Comparison of ENCODE assay signal across 18 cellular contexts in the genomic region with DNA sequence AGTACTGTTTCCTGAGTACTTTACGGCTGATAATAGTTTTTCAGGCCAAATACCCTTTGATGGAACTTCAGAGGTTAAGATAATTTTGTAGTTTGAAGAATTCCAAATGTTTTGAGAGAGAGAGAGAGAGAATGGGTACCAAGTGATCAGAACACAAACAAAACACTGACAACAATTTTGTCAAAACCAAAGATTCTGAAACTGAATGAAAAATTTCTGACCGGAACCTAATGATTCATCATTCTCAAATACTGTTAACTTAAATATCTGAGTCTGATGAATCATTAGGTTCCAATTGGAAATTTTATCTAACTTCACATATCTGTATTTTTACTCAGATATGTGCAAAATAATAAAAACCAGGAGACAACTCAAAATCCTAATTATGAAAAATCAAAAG.
"Had no signal": no experiment of that assay in that cellular context is flagged by ENCODE, and none has a peak within 500 bp of the region (broad histone marks: within the 10 kb centered on the region; RNA-seq: fewer than 3 reads in every experiment).

No MANE protein-coding gene starts in this region.

- DNase-seq: activated CD4-positive, alpha-beta memory T cell treated with anti-CD3 and anti-CD28 coated beads for 36 hours; activated CD4-positive, alpha-beta T cell treated with anti-CD3 and anti-CD28 coated beads for 36 hours; activated CD8-positive, alpha-beta memory T cell treated with anti-CD3 and anti-CD28 coated beads, Interleukin-2, amount 10 ng/mL, durations not matched to agents 7 days and 5 days; activated effector memory CD4-positive, alpha-beta T cell treated with anti-CD3 and anti-CD28 coated beads, Interleukin-2, amount 50 U/mL, for 16 hours; activated naive CD8-positive, alpha-beta T cell treated with anti-CD3 and anti-CD28 coated beads, Interleukin-2, amount 10 ng/mL, durations not matched to agents 7 days and 5 days; activated T-cell treated with anti-CD3 and anti-CD28 coated beads, Interleukin-2, amount 50 U/mL, for 24 hours; anterior cingulate cortex; islet precursor cell; mammary epithelial cell; naive B cell; stimulated activated CD4-positive, alpha-beta T cell treated with anti-CD3 and anti-CD28 coated beads, Interleukin-12 subunit alpha, Interleukin-12 subunit beta, amount 100 ng/mL, for 4 hours; stimulated activated CD4-positive, alpha-beta T cell treated with anti-CD3 and anti-CD28 coated beads, Interleukin-2, amount 100 ng/mL, for 24 hours; stomach; T-helper 17 cell; testis; upper lobe of left lung had no signal

- H3K4me2 ChIP-seq: neural progenitor cell had no signal

- H3K4me1 ChIP-seq: parathyroid adenoma had no signal

- H2AFZ ChIP-seq: neural progenitor cell, parathyroid adenoma had no signal

- ATAC-seq: activated CD4-positive, alpha-beta T cell treated with anti-CD3 and anti-CD28 coated beads for 36 hours; activated CD8-positive, alpha-beta memory T cell treated with anti-CD3 and anti-CD28 coated beads, Interleukin-2, amount 10 ng/mL, durations not matched to agents 7 days and 5 days; T-helper 17 cell had no signal

- H3K9me3 ChIP-seq: stomach, testis, upper lobe of left lung had no signal

- H3K9ac ChIP-seq: neural progenitor cell, parathyroid adenoma had no signal

- H3K36me3 ChIP-seq: neural progenitor cell had no signal

- H3K27me3 ChIP-seq: neural progenitor cell, stomach, testis, upper lobe of left lung had no signal

- H3K4me3 ChIP-seq: neural progenitor cell, stomach, testis, upper lobe of left lung had no signal

- H3K27ac ChIP-seq: neural progenitor cell, parathyroid adenoma, stomach, testis, upper lobe of left lung had no signal
